Comparison of ENCODE assay signal across 12 cellular contexts in genomic region chr11:128493570-128493965, GRCh38.
A peak's percentile ranks its signal among the peaks of the same experiment; 100 is the strongest.
DNase-seq lines count a peak whose midpoint lies in the region; ATAC-seq, FAIRE-seq and TF ChIP-seq lines count a peak whose summit lies in the region.
"Had no signal": no experiment of that assay in that cellular context is flagged by ENCODE, and none has a peak within 500 bp of the region (broad histone marks: within the 10 kb centered on the region; RNA-seq: fewer than 3 reads in every experiment).

No MANE protein-coding gene starts in this region.

- peaks cover 40 to 85% (median 48%) of the 10 kb centered on the region in 4 donors for H3K4me1 ChIP-seq in stomach

- H3K36me3 ChIP-seq in SU-DHL-6 (ENCODE audit: low read length) (peaks cover 11% of the 10 kb centered on the region; the same call in 1 of the 2 replicates), stomach (peaks cover 16 to 19% (median 18%) of the 10 kb centered on the region in 4 donors)
- H3K36me3 ChIP-seq: pancreas had no signal

- TF ChIP-seq POLR2A in stomach (IDR thresholded peaks at IDR 0.05), result no peak

- peaks cover 91% of the 10 kb centered on the region for H3K4me1 Mint-ChIP-seq in activated CD4-positive, alpha-beta T cell treated with anti-CD3 and anti-CD28 coated beads, Interleukin-2, amount 10 ng/mL, durations not matched to agents 24 days and 14 days

- peak overlapping the region; percentile 56 for H3K4me3 Mint-ChIP-seq in activated CD4-positive, alpha-beta T cell treated with anti-CD3 and anti-CD28 coated beads, Interleukin-2, amount 10 ng/mL, durations not matched to agents 24 days and 14 days

- H3K4me3 ChIP-seq in SU-DHL-6 (ENCODE audit: insufficient read depth, low read length, poor library complexity, severe bottlenecking), result no peak overlapping the region
- H3K4me3 ChIP-seq in stomach, result no peak overlapping the region
- H3K4me3 ChIP-seq: adrenal gland, pancreas had no signal

- H3F3A ChIP-seq in SU-DHL-6 (ENCODE audit: insufficient read depth), result no peaks in the 10 kb centered on the region; the same call in 1 of the 2 replicates

- intact Hi-C loops in activated CD4-positive, alpha-beta T cell treated with anti-CD3 and anti-CD28 coated beads, Interleukin-2, amount 10 ng/mL, durations not matched to agents 24 days and 14 days (cut with micrococcal nuclease), result loop anchor here (5.0 kb wide), 1 partner anchor 191 kb away; no protein-coding TSS in a partner anchor
- intact Hi-C loops in stomach (cut with DNase I; ENCODE audit: low total_unique reads), result no loop called here

- TF ChIP-seq EP300 in stomach (IDR thresholded peaks at IDR 0.05), result no peak

- peaks cover 80% of the 10 kb centered on the region for H3K36me3 Mint-ChIP-seq in activated CD4-positive, alpha-beta T cell treated with anti-CD3 and anti-CD28 coated beads, Interleukin-2, amount 10 ng/mL, durations not matched to agents 24 days and 14 days (ENCODE audit: low read depth)

- no peak overlapping the region for H3K9ac ChIP-seq in SU-DHL-6 (ENCODE audit: low read length)

- peak overlapping the region; percentile 32; the same call in 1 of the 2 replicates for H3K27ac ChIP-seq in SU-DHL-6 (ENCODE audit: low read depth, low read length)
- peak overlapping the region in 4 of 5 donors; percentile 34 to 65 (median 38) for H3K27ac ChIP-seq in stomach
- H3K27ac ChIP-seq: pancreas had no signal

- H3K79me2 ChIP-seq in SU-DHL-6 (ENCODE audit: insufficient read depth, low read length), result peaks cover 87% of the 10 kb centered on the region

- 69 to 78% (median 71%) methylated on average over 2 of the region's 2 CpGs for WGBS in stomach, 5 donors

- no peaks in the 10 kb centered on the region for H3K9me3 ChIP-seq in SU-DHL-6 (ENCODE audit: insufficient read depth, low read length)
- no peaks in the 10 kb centered on the region for H3K9me3 ChIP-seq in stomach
- H3K9me3 ChIP-seq: adrenal gland, pancreas had no signal

- no peak for ATAC-seq in GM18873 (IDR thresholded peaks at IDR 0.05; ENCODE audit: low FRiP score, unreplicated experiment)
- ATAC-seq: pancreas had no signal

- peak overlapping the region; percentile 95 for H3K27ac Mint-ChIP-seq in activated CD4-positive, alpha-beta T cell treated with anti-CD3 and anti-CD28 coated beads, Interleukin-2, amount 10 ng/mL, durations not matched to agents 24 days and 14 days

- no peak overlapping the region for H2AFZ ChIP-seq in SU-DHL-6 (ENCODE audit: low read depth, low read length, severe bottlenecking)

- TF ChIP-seq CTCF in SU-DHL-6 (IDR thresholded peaks at IDR 0.05; ENCODE audit: insufficient read depth, low read length, poor library complexity, severe bottlenecking), result no peak
- no peak for TF ChIP-seq CTCF in stomach (IDR thresholded peaks at IDR 0.05)

- H3K9me3 Mint-ChIP-seq in activated CD4-positive, alpha-beta T cell treated with anti-CD3 and anti-CD28 coated beads, Interleukin-2, amount 10 ng/mL, durations not matched to agents 24 days and 14 days, result no peaks in the 10 kb centered on the region

- no peaks in the 10 kb centered on the region for H4K20me1 ChIP-seq in SU-DHL-6 (ENCODE audit: low read depth, low read length)

- H3K9me2 ChIP-seq in SU-DHL-6 (replicated peaks; ENCODE audit: insufficient read depth, low read length), result no peaks in the 10 kb centered on the region

- FAIRE-seq in GM19239 (lab: Jason Lieb, UNC), result no peak
- FAIRE-seq: pancreas, TTC549 had no signal

- DNase-seq in activated CD4-positive, alpha-beta T cell treated with anti-CD3 and anti-CD28 coated beads, Interleukin-2, amount 10 ng/mL, durations not matched to agents 24 days and 14 days, result no peak
- no peak for DNase-seq in activated CD4-positive, alpha-beta T cell treated with anti-CD3 and anti-CD28 coated beads, Interleukin-2, amount 50 U/mL, for 4 hours
- DNase-seq in fibroblast of peridontal ligament (ENCODE audit: extremely low read depth) (peak; percentile 62), stomach (no peak), GM19239 (ENCODE audit: insufficient read length, low spot score) (no peak), putamen (ENCODE audit: low spot score) (no peak)
- DNase-seq: adrenal gland, NCI-H774, pancreas had no signal

- H3K27me3 Mint-ChIP-seq in activated CD4-positive, alpha-beta T cell treated with anti-CD3 and anti-CD28 coated beads, Interleukin-2, amount 10 ng/mL, durations not matched to agents 24 days and 14 days, result no peaks in the 10 kb centered on the region

- no peak overlapping the region for H3K4me2 ChIP-seq in SU-DHL-6 (ENCODE audit: low read depth, low read length, poor library complexity, severe bottlenecking)

- H3K27me3 ChIP-seq in SU-DHL-6 (ENCODE audit: low read length), result no peaks in the 10 kb centered on the region
- H3K27me3 ChIP-seq in stomach, result no peaks in the 10 kb centered on the region
- H3K27me3 ChIP-seq: adrenal gland, pancreas had no signal
